In genomic region chr17:76268991-76269981, GRCh38 we compare ENCODE assay signal across 8 cellular contexts. TPM values are rescaled to one million over a fixed set of nuclear protein-coding genes. Genes with fewer than 3 reads are reported as not detected.
DNase-seq lines count a peak whose midpoint lies in the region; ATAC-seq and TF ChIP-seq lines count a peak whose summit lies in the region.

No MANE protein-coding gene starts in this region.

- TF ChIP-seq CTCF in activated B cell treated with CpG ODN at 0.5 μM for 24 hours (IDR thresholded peaks at IDR 0.05) = no peak

- intact Hi-C loops in activated B cell treated with CpG ODN at 0.5 μM for 24 hours (cut with micrococcal nuclease) = loop anchor here (10.0 kb wide), 1 partner anchor 974 kb away; no protein-coding TSS in a partner anchor

- peaks cover 65% of the 10 kb centered on the region for H3K4me1 Mint-ChIP-seq in activated T-cell treated with anti-CD3 and anti-CD28 coated beads, Interleukin-2, amount 50 U/mL, for 4 hours (ENCODE audit: low read depth)
- peaks cover 79% of the 10 kb centered on the region for H3K4me1 Mint-ChIP-seq in activated B cell treated with CpG ODN at 0.5 μM for 24 hours
- peaks cover 61 to 63% of the 10 kb centered on the region in 2 donors for H3K4me1 Mint-ChIP-seq in immature natural killer cell

- no peak for DNase-seq in activated T-cell treated with anti-CD3 and anti-CD28 coated beads, Interleukin-2, amount 50 U/mL, for 4 hours
- DNase-seq in activated T-cell treated with anti-CD3 and anti-CD28 coated beads for 4 hours (no peak), activated B cell treated with CpG ODN at 0.5 μM for 24 hours (no peak), immature natural killer cell (peak in 2 of 3 donors; percentile 12 to 19), substantia nigra (lab: John Stamatoyannopoulos, UW) (no peak), NCI-H146 treated with DMSO at 0.1 percent for 48 hours (lab: John Stamatoyannopoulos, UW; ENCODE audit: unreplicated experiment) (no peak), NCI-H1930 (lab: John Stamatoyannopoulos, UW) (no peak)

- peak overlapping the region; percentile 78 for H3K27ac ChIP-seq in substantia nigra (ENCODE audit: low read depth, low read length, poor library complexity, severe bottlenecking)

- no peak for ATAC-seq in activated T-cell treated with anti-CD3 and anti-CD28 coated beads, Interleukin-2, amount 50 U/mL, for 4 hours
- ATAC-seq in activated B cell treated with CpG ODN at 0.5 μM for 24 hours (ENCODE audit: low read depth) (no peak), GM19467 (IDR thresholded peaks at IDR 0.05; ENCODE audit: unreplicated experiment) (no peak)

- POLR2A ChIA-PET in activated B cell treated with CpG ODN at 0.5 μM for 24 hours (lab: Charles Lee) = interaction anchor here (0.5 to 17.7 kb wide), 16 partner anchors 5 to 1902 kb away, joined by 3 to 481 read pairs (median 12); partner anchors contain the start of genes FOXJ1, GPR142, RNF157 and SRP68

- peak overlapping the region; percentile 95 for H3K27ac Mint-ChIP-seq in activated B cell treated with CpG ODN at 0.5 μM for 24 hours
- peak overlapping the region; percentile 84 to 94 (median 89) for H3K27ac Mint-ChIP-seq in immature natural killer cell

- peaks cover 9% of the 10 kb centered on the region for H3K36me3 Mint-ChIP-seq in activated T-cell treated with anti-CD3 and anti-CD28 coated beads, Interleukin-2, amount 50 U/mL, for 4 hours (ENCODE audit: insufficient read depth)
- H3K36me3 Mint-ChIP-seq in activated B cell treated with CpG ODN at 0.5 μM for 24 hours (ENCODE audit: low read depth) = peaks cover 37% of the 10 kb centered on the region
- H3K36me3 Mint-ChIP-seq in immature natural killer cell = no peaks in the 10 kb centered on the region

- H3K4me3 Mint-ChIP-seq in activated T-cell treated with anti-CD3 and anti-CD28 coated beads, Interleukin-2, amount 50 U/mL, for 4 hours = peak overlapping the region; percentile 89
- peak overlapping the region; percentile 83 for H3K4me3 Mint-ChIP-seq in activated B cell treated with CpG ODN at 0.5 μM for 24 hours
- H3K4me3 Mint-ChIP-seq in immature natural killer cell = peak overlapping the region; percentile 49 to 89 (median 63)

- H3K9me3 Mint-ChIP-seq in activated T-cell treated with anti-CD3 and anti-CD28 coated beads, Interleukin-2, amount 50 U/mL, for 4 hours = no peaks in the 10 kb centered on the region
- H3K9me3 Mint-ChIP-seq in activated B cell treated with CpG ODN at 0.5 μM for 24 hours (no peaks in the 10 kb centered on the region), immature natural killer cell (no peaks in the 10 kb centered on the region)

- CTCF ChIA-PET in activated B cell treated with CpG ODN at 0.5 μM for 24 hours (lab: Charles Lee) = interaction anchor here (0.7 to 2.5 kb wide), 4 partner anchors 10 to 148 kb away, joined by 3 to 8 read pairs (median 6); no protein-coding TSS in a partner anchor

- no peaks in the 10 kb centered on the region for H3K27me3 Mint-ChIP-seq in activated T-cell treated with anti-CD3 and anti-CD28 coated beads, Interleukin-2, amount 50 U/mL, for 4 hours (ENCODE audit: low read depth)
- H3K27me3 Mint-ChIP-seq in activated B cell treated with CpG ODN at 0.5 μM for 24 hours (no peaks in the 10 kb centered on the region), immature natural killer cell (ENCODE audit: low read depth in 3 of 3) (peaks cover 36 to 46% (median 41%) of the 10 kb centered on the region in 3 donors)

RNA-seq across cellular contexts. Expression of gene UBALD2, which starts 4.1 kb away (rescaled TPM):
- 100 to 1,000 TPM; 162 to 196 (median 186) TPM for total RNA-seq in activated T-cell treated with anti-CD3 and anti-CD28 coated beads, Interleukin-2, amount 50 U/mL, for 4 hours
- 144 and 152 TPM in 2 replicates for total RNA-seq in activated B cell treated with CpG ODN at 0.5 μM for 24 hours
- polyA plus RNA-seq in immature natural killer cell = 1 to 10 TPM; 1.5 to 4.5 (median 3.9) TPM

RNA-seq across cellular contexts. Expression of gene RNF157, which starts 29.0 kb away (rescaled TPM):
- total RNA-seq in activated T-cell treated with anti-CD3 and anti-CD28 coated beads, Interleukin-2, amount 50 U/mL, for 4 hours = 10 to 100 TPM; 13.3 to 16.7 (median 14.9) TPM
- 3.1 and 3.5 TPM in 2 replicates for total RNA-seq in activated B cell treated with CpG ODN at 0.5 μM for 24 hours
- polyA plus RNA-seq in immature natural killer cell = 1 to 10 TPM in 2 of 3 donors, under 1 TPM in 1; 0.69 to 3.0 (median 1.2) TPM

RNA-seq across cellular contexts. Expression of gene QRICH2, which starts 38.8 kb away (rescaled TPM):
- 1 to 10 TPM; 1.1 to 2.1 (median 1.2) TPM for total RNA-seq in activated T-cell treated with anti-CD3 and anti-CD28 coated beads, Interleukin-2, amount 50 U/mL, for 4 hours
- 2.0 and 2.2 TPM in 2 replicates for total RNA-seq in activated B cell treated with CpG ODN at 0.5 μM for 24 hours
- polyA plus RNA-seq in immature natural killer cell = under 1 TPM in 1 of 3 donors, not detected in 2; 0.28 TPM

Comparison
In these comparisons a context has a peak if more than half of its experiments do, and no peak if none do; other contexts are left out.
1. DNase-seq: peak in immature natural killer cell (2 of 3); none in activated T-cell treated with anti-CD3 and anti-CD28 coated beads, Interleukin-2, amount 50 U/mL, for 4 hours (single experiment), activated T-cell treated with anti-CD3 and anti-CD28 coated beads for 4 hours (single experiment), activated B cell treated with CpG ODN at 0.5 μM for 24 hours (single experiment), substantia nigra (0 of 49), NCI-H146 treated with DMSO at 0.1 percent for 48 hours (single experiment) and NCI-H1930 (0 of 2).
2. Peak in every context shown above with its lines, with median percentiles within 50 percentile points of each other: H3K4me3 Mint-ChIP-seq.